ENCODE assay signal across 8 cellular contexts in genomic region chr17:82698974-82699442, GRCh38. TPM values are rescaled to one million over a fixed set of nuclear protein-coding genes. Genes with fewer than 3 reads are reported as not detected.
DNase-seq lines count a peak whose midpoint lies in the region; ATAC-seq and TF ChIP-seq lines count a peak whose summit lies in the region.

No MANE protein-coding gene starts in this region.

- H3K9me2 ChIP-seq in PC-9 (ENCODE audit: insufficient read depth) = no peaks in the 10 kb centered on the region

- no peak overlapping the region for H2AFZ ChIP-seq in PC-9

- H3K4me1 ChIP-seq in heart right ventricle (peaks cover 4 to 20% (median 17%) of the 10 kb centered on the region in 9 donors), PC-9 (replicated peaks; ENCODE audit: insufficient read depth) (no peaks in the 10 kb centered on the region)

- DNase-seq in heart right ventricle = no peak
- no peak for DNase-seq in left cardiac atrium
- DNase-seq in PC-9 = no peak
- no peak for DNase-seq in fibroblast of mammary gland (ENCODE audit: low read depth)
- no peak for DNase-seq in skeletal muscle cell (ENCODE audit: low read depth)
- no peak for DNase-seq in NCI-H1417 treated with DMSO at 0.1 percent for 48 hours (lab: John Stamatoyannopoulos, UW)
- no peak for DNase-seq in globus pallidus (ENCODE audit: low spot score)
- DNase-seq in GM19240 (ENCODE audit: insufficient read length, low spot score) = no peak

- TF ChIP-seq CTCF in heart right ventricle (IDR thresholded peaks at IDR 0.05) = no peak
- TF ChIP-seq CTCF in PC-9 (conservative IDR thresholded peaks at IDR 0.05) = no peak
- TF ChIP-seq CTCF in fibroblast of mammary gland (conservative IDR thresholded peaks at IDR 0.05; ENCODE audit: control insufficient read depth, insufficient read depth, low read depth, low read length) = no peak

- H3K9me3 ChIP-seq in heart right ventricle (peaks cover 0 to 15% (median 10%) of the 10 kb centered on the region in 11 donors), PC-9 (ENCODE audit: insufficient read depth, low read depth) (no peaks in the 10 kb centered on the region)

- H3K79me2 ChIP-seq in PC-9 (ENCODE audit: low read depth) = no peaks in the 10 kb centered on the region

- POLR2A ChIA-PET in PC-9 (lab: Charles Lee; ENCODE audit: unreplicated experiment) = no interaction called here

- H4K20me1 ChIP-seq in PC-9 (ENCODE audit: insufficient read depth) = no peaks in the 10 kb centered on the region

- H3K36me3 ChIP-seq in heart right ventricle = no peaks in the 10 kb centered on the region
- H3K36me3 ChIP-seq in PC-9 (ENCODE audit: low read depth) = no peaks in the 10 kb centered on the region

- 5 to 6% methylated on average over 44 to 45 of the region's 45 CpGs for WGBS in heart right ventricle, 2 donors

- H3K4me2 ChIP-seq in PC-9 = peak overlapping the region; percentile 68

- intact Hi-C loops in heart right ventricle (cut with DNase I) = no loop called here
- intact Hi-C loops in left cardiac atrium (cut with DNase I) = no loop called here
- intact Hi-C loops in PC-9 (cut with micrococcal nuclease; ENCODE audit: unreplicated experiment) = no loop called here

- BruUV-seq in PC-9 (replicated peaks; lab: Mats Ljungman, UMichigan) = no TSS peak

- CTCF ChIA-PET in PC-9 (lab: Charles Lee) = no interaction called here

- no peaks in the 10 kb centered on the region for H3F3A ChIP-seq in PC-9 (ENCODE audit: insufficient read depth, low read depth)

- peak in 1 of 8 donors; percentile 7 for ATAC-seq in heart right ventricle
- no peak for ATAC-seq in left cardiac atrium

- H3K27me3 ChIP-seq in heart right ventricle (peaks cover 0 to 15% (median 0%) of the 10 kb centered on the region in 7 donors), PC-9 (ENCODE audit: insufficient read depth, low read depth) (no peaks in the 10 kb centered on the region)

- peak overlapping the region in 7 of 10 donors; percentile 43 to 76 (median 60) for H3K27ac ChIP-seq in heart right ventricle
- H3K27ac ChIP-seq in PC-9 = no peak overlapping the region

- H3K4me3 ChIP-seq in heart right ventricle (peak overlapping the region; percentile 58 to 96 (median 76)), PC-9 (peak overlapping the region; percentile 55; the same call in 1 of the 2 replicates), fibroblast of mammary gland (ENCODE audit: control insufficient read depth, low read depth, low read length) (peak overlapping the region; percentile 53), skeletal muscle cell (ENCODE audit: low read depth, low read length) (peak overlapping the region; percentile 69)

RNA-seq across cellular contexts. Expression of gene RAB40B, which starts 0.5 kb away (rescaled TPM):
- 10 to 100 TPM; 16.9 to 42.4 (median 21.7) TPM for total RNA-seq in heart right ventricle
- 10 to 100 TPM in 1 of 2 donors, 1 to 10 TPM in 1; 8.0 to 16.5 TPM for polyA plus RNA-seq in heart right ventricle
- 10 to 100 TPM; 12.8 to 16.7 TPM for total RNA-seq in left cardiac atrium
- 7.9 and 11.0 TPM in 2 replicates for total RNA-seq in PC-9 (2021)

RNA-seq across cellular contexts. Expression of gene FN3KRP, which starts 17.5 kb away (rescaled TPM):
- total RNA-seq in heart right ventricle (10 to 100 TPM; 10.3 to 18.7 (median 14.7) TPM), left cardiac atrium (10 to 100 TPM; 12.1 to 14.5 TPM), PC-9 (2021) (28.8 and 34.1 TPM in 2 replicates)
- 10 to 100 TPM; 15.4 to 21.5 TPM for polyA plus RNA-seq in heart right ventricle

RNA-seq across cellular contexts. Expression of gene FN3K, which starts 36.4 kb away (rescaled TPM):
- total RNA-seq in heart right ventricle (100 to 1,000 TPM in 3 of 10 donors, 10 to 100 TPM in 7; 72.4 to 115 (median 92.4) TPM), left cardiac atrium (10 to 100 TPM; 49.9 to 62.9 TPM), PC-9 (2021) (14.0 and 22.5 TPM in 2 replicates)
- polyA plus RNA-seq in heart right ventricle = 10 to 100 TPM; 48.4 to 93.1 TPM

RNA-seq across cellular contexts. Expression of gene WDR45B, which starts 50.8 kb away (rescaled TPM):
- total RNA-seq in heart right ventricle (10 to 100 TPM; 33.0 to 45.5 (median 39.7) TPM), left cardiac atrium (10 to 100 TPM; 40.1 to 47.3 TPM), PC-9 (2021) (65.1 and 84.9 TPM in 2 replicates)
- 10 to 100 TPM; 23.3 to 43.8 TPM for polyA plus RNA-seq in heart right ventricle

RNA-seq across cellular contexts. Expression of gene TBCD, which starts 52.9 kb away (rescaled TPM):
- total RNA-seq in heart right ventricle = 10 to 100 TPM; 41.3 to 79.0 (median 49.6) TPM
- 100 to 1,000 TPM in 1 of 2 donors, 10 to 100 TPM in 1; 89.8 to 107 TPM for polyA plus RNA-seq in heart right ventricle
- total RNA-seq in left cardiac atrium = 10 to 100 TPM; 37.0 to 59.8 TPM
- 111 and 115 TPM in 2 replicates for total RNA-seq in PC-9 (2021)
